Comparison of ENCODE assay signal across 9 cellular contexts in genomic region chr6:166258854-166259276, GRCh38. TPM values are rescaled to one million over a fixed set of nuclear protein-coding genes. Genes with fewer than 3 reads are reported as not detected.
DNase-seq lines count a peak whose midpoint lies in the region; ATAC-seq, FAIRE-seq and TF ChIP-seq lines count a peak whose summit lies in the region.
"Had no signal": no experiment of that assay in that cellular context is flagged by ENCODE, and none has a peak within 500 bp of the region (broad histone marks: within the 10 kb centered on the region; RNA-seq: fewer than 3 reads in every experiment).

No MANE protein-coding gene starts in this region.

- in situ Hi-C loops in GM13976 (cut with MboI; ENCODE audit: low sequenced_read_pairs, unreplicated experiment), result no loop called here

- no peaks in the 10 kb centered on the region for H3K9me3 Mint-ChIP-seq in chondrocyte (ENCODE audit: low read depth)

- FAIRE-seq in RCC 7860 (lab: Jason Lieb, UNC), result peak; percentile 30

- H3K27me3 Mint-ChIP-seq in chondrocyte (ENCODE audit: low read depth), result peaks cover 28% of the 10 kb centered on the region

- no peaks in the 10 kb centered on the region for H3K4me1 Mint-ChIP-seq in chondrocyte (ENCODE audit: low read depth)

- H3K36me3 Mint-ChIP-seq in chondrocyte (ENCODE audit: low read depth), result no peaks in the 10 kb centered on the region

- DNase-seq in GM13976 (ENCODE audit: low spot score), result peak; percentile 40
- DNase-seq in RCC 7860 (ENCODE audit: low spot score), result peak; percentile 59
- no peak for DNase-seq in chondrocyte (ENCODE audit: low spot score)
- DNase-seq in stimulated activated CD8-positive, alpha-beta memory T cell treated with anti-CD3 and anti-CD28 coated beads, Interleukin-15, amount 100 ng/mL, for 48 hours (ENCODE audit: low read depth in 2 of 2), result peak; percentile 15 to 38
- no peak for DNase-seq in NCI-H1417 (lab: John Stamatoyannopoulos, UW)
- no peak for DNase-seq in NCI-H2029 (lab: John Stamatoyannopoulos, UW)
- no peak for DNase-seq in NCI-H524 treated with DMSO at 0.1 percent for 48 hours (lab: John Stamatoyannopoulos, UW)

- peak overlapping the region; percentile 32 for H3K27ac Mint-ChIP-seq in chondrocyte (ENCODE audit: unreplicated experiment)

- no peak for TF ChIP-seq CTCF in GM13976 (IDR thresholded peaks at IDR 0.05; ENCODE audit: borderline replicate concordance, control extremely low read depth, extremely low read depth, insufficient read depth, missing control alignments)
- no peak for TF ChIP-seq CTCF in chondrocyte (IDR thresholded peaks at IDR 0.05)

- peak; percentile 63 for ATAC-seq in HG02798 (IDR thresholded peaks at IDR 0.05; ENCODE audit: poor library complexity, unreplicated experiment)

- H3K4me3 Mint-ChIP-seq in chondrocyte (ENCODE audit: unreplicated experiment), result no peak overlapping the region

RNA-seq across cellular contexts. Expression of gene PRR18, which starts 49.3 kb away (rescaled TPM):
- total RNA-seq in chondrocyte, result 0.36 to 0.70 TPM in 2 of 3 replicates, not detected in the other
- total RNA-seq: renal cortical epithelial cell had no signal

Comparison
In these comparisons a context has a peak if more than half of its experiments do, and no peak if none do; other contexts are left out.
1. DNase-seq: peak in GM13976 (single experiment), RCC 7860 (single experiment) and stimulated activated CD8-positive, alpha-beta memory T cell treated with anti-CD3 and anti-CD28 coated beads, Interleukin-15, amount 100 ng/mL, for 48 hours (2 of 2); none in chondrocyte (single experiment), NCI-H1417 (0 of 3), NCI-H2029 (single experiment) and NCI-H524 treated with DMSO at 0.1 percent for 48 hours (single experiment).